1 cellular context compared by ENCODE assay signal in genomic region chr11:18315893-18316292, GRCh38.
TF ChIP-seq lines count a peak whose summit lies in the region.

No MANE protein-coding gene starts in this region.

TF ChIP-seq in WTC11, 78 proteins besides CTCF, POLR2A, EP300 and RAD21:
- TF ChIP-seq, protein P1, sequence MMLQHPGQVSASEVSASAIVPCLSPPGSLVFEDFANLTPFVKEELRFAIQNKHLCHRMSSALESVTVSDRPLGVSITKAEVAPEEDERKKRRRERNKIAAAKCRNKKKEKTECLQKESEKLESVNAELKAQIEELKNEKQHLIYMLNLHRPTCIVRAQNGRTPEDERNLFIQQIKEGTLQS (CRISPR knock-in tag; conservative IDR thresholded peaks at IDR 0.05) = no peak
- TF ChIP-seq IRF1 (CRISPR knock-in tag; IDR thresholded peaks at IDR 0.05) = no peak
- peak; percentile 84; the same call in 1 of the 2 replicates for TF ChIP-seq ZNF121 (CRISPR knock-in tag; IDR thresholded peaks at IDR 0.05)
- no peak for TF ChIP-seq ELF4 (CRISPR knock-in tag; IDR thresholded peaks at IDR 0.05; ENCODE audit: low read depth)
- TF ChIP-seq FOXK1 (CRISPR knock-in tag; IDR thresholded peaks at IDR 0.05) = no peak
- no peak for TF ChIP-seq ZBTB21 (CRISPR knock-in tag; IDR thresholded peaks at IDR 0.05; ENCODE audit: borderline replicate concordance)
